In genomic region chr9:27600254-27600653, GRCh38 we compare ENCODE assay signal across 15 cellular contexts. TPM values are rescaled to one million over a fixed set of nuclear protein-coding genes. Genes with fewer than 3 reads are reported as not detected.
DNase-seq lines count a peak whose midpoint lies in the region; ATAC-seq and TF ChIP-seq lines count a peak whose summit lies in the region.
"Had no signal": no experiment of that assay in that cellular context is flagged by ENCODE, and none has a peak within 500 bp of the region (broad histone marks: within the 10 kb centered on the region; RNA-seq: fewer than 3 reads in every experiment).

No MANE protein-coding gene starts in this region.

- no peak overlapping the region for H2AFZ ChIP-seq in mesenchymal stem cell (ENCODE audit: low read depth, low read length)
- H2AFZ ChIP-seq: parathyroid adenoma had no signal

- no peak overlapping the region for H2BK120ac ChIP-seq in mesenchymal stem cell (ENCODE audit: low read depth, low read length)

- H3K18ac ChIP-seq in mesenchymal stem cell (ENCODE audit: low read depth in 1 of 2, low read length in 2 of 2), result no peak overlapping the region

- H3K9me3 ChIP-seq in mesenchymal stem cell (ENCODE audit: control insufficient read depth, low read length), result no peaks in the 10 kb centered on the region
- no peaks in the 10 kb centered on the region for H3K9me3 ChIP-seq in stomach
- H3K9me3 ChIP-seq: tibial nerve had no signal

- no peak for TF ChIP-seq POLR2A in stomach (IDR thresholded peaks at IDR 0.05)

- DNase-seq in MV-4-11 (lab: John Stamatoyannopoulos, UW) (peak; percentile 92), fibroblast of villous mesenchyme (ENCODE audit: low read depth) (peak; percentile 58), mesenchymal stem cell (peak; percentile 2), stomach (no peak)
- DNase-seq in activated CD4-positive, alpha-beta T cell treated with anti-CD3 and anti-CD28 coated beads, Interleukin-2, amount 10 ng/mL, durations not matched to agents 7 days and 5 days, result no peak
- no peak for DNase-seq in stimulated activated naive CD4-positive, alpha-beta T cell treated with Interleukin-2 at 50 U/mL for 16 hours (lab: John Stamatoyannopoulos, UW)
- no peak for DNase-seq in activated naive CD4-positive, alpha-beta T cell treated with anti-CD3 and anti-CD28 coated beads, Interleukin-2, amount 50 U/mL, for 72 hours (ENCODE audit: low spot score in 2 of 2)
- DNase-seq: activated effector memory CD4-positive, alpha-beta T cell treated with anti-CD3 and anti-CD28 coated beads, Interleukin-2, amount 50 U/mL, for 16 hours; AML-193; NCI-H1694; NCI-H446 treated with DMSO at 0.1 percent for 48 hours had no signal

- H3K9ac ChIP-seq in mesenchymal stem cell (ENCODE audit: low read length), result no peak overlapping the region
- H3K9ac ChIP-seq: parathyroid adenoma had no signal

- no peak for TF ChIP-seq EP300 in stomach (IDR thresholded peaks at IDR 0.05)

- H3K14ac ChIP-seq in mesenchymal stem cell (ENCODE audit: low read length in 2 of 2), result no peak overlapping the region

- H3K79me1 ChIP-seq in mesenchymal stem cell (replicated peaks; ENCODE audit: low read length, poor library complexity, severe bottlenecking), result no peaks in the 10 kb centered on the region

- 27% methylated on average over 2 of the region's 2 CpGs for WGBS in mesenchymal stem cell
- WGBS in stomach, 5 donors, result 45 to 63% (median 53%) methylated on average over 2 of the region's 2 CpGs

- ATAC-seq in HG03469 (IDR thresholded peaks at IDR 0.05; ENCODE audit: unreplicated experiment), result no peak
- ATAC-seq in activated naive CD4-positive, alpha-beta T cell treated with anti-CD3 and anti-CD28 coated beads, Interleukin-2, amount 50 U/mL, for 72 hours, result no peak

- H3K4me3 ChIP-seq in fibroblast of villous mesenchyme (ENCODE audit: low read depth, low read length) (no peak overlapping the region), mesenchymal stem cell (ENCODE audit: insufficient read depth in 1 of 2, low read depth in 1 of 2, low read length in 2 of 2) (no peak overlapping the region), stomach (no peak overlapping the region)
- H3K4me3 ChIP-seq: SK-N-MC, tibial nerve had no signal

- no peaks in the 10 kb centered on the region for H3K4me1 Mint-ChIP-seq in activated CD4-positive, alpha-beta T cell treated with anti-CD3 and anti-CD28 coated beads, Interleukin-2, amount 10 ng/mL, durations not matched to agents 7 days and 5 days

- H3K4me2 ChIP-seq in mesenchymal stem cell (ENCODE audit: low read length, poor library complexity, severe bottlenecking), result no peak overlapping the region

- POLR2A ChIA-PET in activated CD4-positive, alpha-beta T cell treated with anti-CD3 and anti-CD28 coated beads, Interleukin-2, amount 10 ng/mL, durations not matched to agents 7 days and 5 days (lab: Charles Lee), result no interaction called here

- no peak overlapping the region for H2BK15ac ChIP-seq in mesenchymal stem cell (ENCODE audit: low read depth, poor library complexity, severe bottlenecking)

- no peak overlapping the region for H3K23ac ChIP-seq in mesenchymal stem cell (ENCODE audit: low read length in 2 of 2)

- H3K27me3 ChIP-seq in mesenchymal stem cell (ENCODE audit: control insufficient read depth in 1 of 2, insufficient read depth in 1 of 2, low read length in 2 of 2) (peaks cover 0 to 2% of the 10 kb centered on the region in 2 experiments), stomach (no peaks in the 10 kb centered on the region)
- H3K27me3 ChIP-seq: tibial nerve had no signal

- H3K9me3 Mint-ChIP-seq in activated CD4-positive, alpha-beta T cell treated with anti-CD3 and anti-CD28 coated beads, Interleukin-2, amount 10 ng/mL, durations not matched to agents 7 days and 5 days, result no peaks in the 10 kb centered on the region
- no peaks in the 10 kb centered on the region for H3K9me3 Mint-ChIP-seq in activated naive CD4-positive, alpha-beta T cell treated with anti-CD3 and anti-CD28 coated beads, Interleukin-2, amount 50 U/mL, for 72 hours

- H4K91ac ChIP-seq in mesenchymal stem cell (ENCODE audit: low read length), result no peak overlapping the region

- H3K27ac ChIP-seq in mesenchymal stem cell (ENCODE audit: low read length, poor library complexity, severe bottlenecking) (no peak overlapping the region), stomach (peak overlapping the region in 3 of 5 donors; percentile 36 to 68 (median 55))
- H3K27ac ChIP-seq: parathyroid adenoma, SK-N-MC had no signal

- no peak for TF ChIP-seq CTCF in fibroblast of villous mesenchyme (IDR thresholded peaks at IDR 0.05; ENCODE audit: insufficient read depth, low read depth, low read length)
- no peak for TF ChIP-seq CTCF in stomach (IDR thresholded peaks at IDR 0.05)

- intact Hi-C loops in stomach (cut with DNase I; ENCODE audit: low total_unique reads), result no loop called here

- H3K36me3 Mint-ChIP-seq in activated CD4-positive, alpha-beta T cell treated with anti-CD3 and anti-CD28 coated beads, Interleukin-2, amount 10 ng/mL, durations not matched to agents 7 days and 5 days (ENCODE audit: low read depth), result no peaks in the 10 kb centered on the region
- no peaks in the 10 kb centered on the region for H3K36me3 Mint-ChIP-seq in activated naive CD4-positive, alpha-beta T cell treated with anti-CD3 and anti-CD28 coated beads, Interleukin-2, amount 50 U/mL, for 72 hours

- H3K4me3 Mint-ChIP-seq in activated CD4-positive, alpha-beta T cell treated with anti-CD3 and anti-CD28 coated beads, Interleukin-2, amount 10 ng/mL, durations not matched to agents 7 days and 5 days, result no peak overlapping the region

- H3K27ac Mint-ChIP-seq in activated CD4-positive, alpha-beta T cell treated with anti-CD3 and anti-CD28 coated beads, Interleukin-2, amount 10 ng/mL, durations not matched to agents 7 days and 5 days, result no peak overlapping the region
- no peak overlapping the region for H3K27ac Mint-ChIP-seq in activated naive CD4-positive, alpha-beta T cell treated with anti-CD3 and anti-CD28 coated beads, Interleukin-2, amount 50 U/mL, for 72 hours

- H3K27me3 Mint-ChIP-seq in activated CD4-positive, alpha-beta T cell treated with anti-CD3 and anti-CD28 coated beads, Interleukin-2, amount 10 ng/mL, durations not matched to agents 7 days and 5 days, result peaks cover 3% of the 10 kb centered on the region

- H2BK5ac ChIP-seq in mesenchymal stem cell (ENCODE audit: low read depth, low read length, poor library complexity, severe bottlenecking), result no peak overlapping the region

- H2BK12ac ChIP-seq in mesenchymal stem cell (ENCODE audit: low read length in 2 of 2), result no peak overlapping the region

- H3K4ac ChIP-seq in mesenchymal stem cell (ENCODE audit: low read depth in 1 of 2, low read length in 2 of 2), result no peak overlapping the region

- CTCF ChIA-PET in activated CD4-positive, alpha-beta T cell treated with anti-CD3 and anti-CD28 coated beads, Interleukin-2, amount 10 ng/mL, durations not matched to agents 7 days and 5 days (lab: Charles Lee), result no interaction called here

- no peak overlapping the region for H2AK5ac ChIP-seq in mesenchymal stem cell (ENCODE audit: low read length, severe bottlenecking)

- H3K36me3 ChIP-seq in mesenchymal stem cell (ENCODE audit: control insufficient read depth in 1 of 2, insufficient read depth in 2 of 2, low read depth in 1 of 2, low read length in 2 of 2) (no peaks in the 10 kb centered on the region), stomach (no peaks in the 10 kb centered on the region)
- H3K36me3 ChIP-seq: tibial nerve had no signal

- H3K4me1 ChIP-seq in mesenchymal stem cell (ENCODE audit: control insufficient read depth, insufficient read depth, low read depth, low read length), result no peaks in the 10 kb centered on the region
- H3K4me1 ChIP-seq in stomach, result peaks cover 0 to 3% (median 0%) of the 10 kb centered on the region in 4 donors
- H3K4me1 ChIP-seq: parathyroid adenoma had no signal

- no peak overlapping the region for H4K8ac ChIP-seq in mesenchymal stem cell (ENCODE audit: low read length)

RNA-seq across cellular contexts. Expression of gene C9orf72, which starts 27.0 kb away (rescaled TPM):
- 6.1 and 7.8 TPM in 2 replicates for total RNA-seq in fibroblast of villous mesenchyme
- polyA plus RNA-seq in mesenchymal stem cell (2013, experiment 1 of 2), result 7.2 TPM
- 7.1 TPM for polyA plus RNA-seq in mesenchymal stem cell (2013, experiment 2 of 2)
- 10 to 100 TPM in 4 of 5 donors, 1 to 10 TPM in 1; 2.6 to 69.9 (median 12.9) TPM for total RNA-seq in stomach
- 1 to 10 TPM; 4.7 to 6.5 (median 5.9) TPM for polyA plus RNA-seq in stomach
- total RNA-seq in activated CD4-positive, alpha-beta T cell treated with anti-CD3 and anti-CD28 coated beads, Interleukin-2, amount 10 ng/mL, durations not matched to agents 7 days and 5 days, result 10 to 100 TPM; 12.9 to 13.3 TPM
- total RNA-seq in activated naive CD4-positive, alpha-beta T cell treated with anti-CD3 and anti-CD28 coated beads, Interleukin-2, amount 50 U/mL, for 72 hours, result 10 to 100 TPM; 13.9 to 19.6 TPM

Comparison
In these comparisons a context has a peak if more than half of its experiments do, and no peak if none do; other contexts are left out.
1. DNase-seq: peak in MV-4-11 (single experiment), fibroblast of villous mesenchyme (single experiment) and mesenchymal stem cell (single experiment); none in stomach (single experiment), activated CD4-positive, alpha-beta T cell treated with anti-CD3 and anti-CD28 coated beads, Interleukin-2, amount 10 ng/mL, durations not matched to agents 7 days and 5 days (single experiment), stimulated activated naive CD4-positive, alpha-beta T cell treated with Interleukin-2 at 50 U/mL for 16 hours (single experiment) and activated naive CD4-positive, alpha-beta T cell treated with anti-CD3 and anti-CD28 coated beads, Interleukin-2, amount 50 U/mL, for 72 hours (0 of 2).